Comparison of ENCODE assay signal across 9 cellular contexts in genomic region chr1:41268154-41268770, GRCh38. TPM values are rescaled to one million over a fixed set of nuclear protein-coding genes. Genes with fewer than 3 reads are reported as not detected.
DNase-seq lines count a peak whose midpoint lies in the region; ATAC-seq and TF ChIP-seq lines count a peak whose summit lies in the region.
"Had no signal": no experiment of that assay in that cellular context is flagged by ENCODE, and none has a peak within 500 bp of the region (broad histone marks: within the 10 kb centered on the region; RNA-seq: fewer than 3 reads in every experiment).

No MANE protein-coding gene starts in this region.

- H3K27ac ChIP-seq in RWPE2 (ENCODE audit: poor library complexity, severe bottlenecking): no peak overlapping the region

- H3K4me3 ChIP-seq in RWPE2 (ENCODE audit: severe bottlenecking) (no peak overlapping the region), fibroblast of villous mesenchyme (ENCODE audit: low read depth, low read length) (no peak overlapping the region)

- ATAC-seq in RWPE2 (ENCODE audit: low read depth): peak; percentile 76
- ATAC-seq in GM19455 (IDR thresholded peaks at IDR 0.05; ENCODE audit: unreplicated experiment): no peak

- intact Hi-C loops in activated T-helper 2 cell treated with anti-CD3 and anti-CD28 coated beads, Interferon-gamma antibody, Interleukin-2, Interleukin-4, amounts not matched to agents 10 μg/mL and 5 μg/mL and 100 μg/mL, durations not matched to agents 14 hours and 24 hours and 36 hours (cut with micrococcal nuclease): loop anchor here (1.0 kb wide), 2 partner anchors 149 to 164 kb away; no protein-coding TSS in a partner anchor

- H3K36me3 ChIP-seq in RWPE2 (ENCODE audit: low read depth): no peaks in the 10 kb centered on the region

- H3K27ac Mint-ChIP-seq in activated T-helper 2 cell treated with anti-CD3 and anti-CD28 coated beads, Interferon-gamma antibody, Interleukin-2, Interleukin-4, amounts not matched to agents 10 μg/mL and 5 μg/mL and 100 μg/mL, durations not matched to agents 14 hours and 24 hours and 36 hours: no peak overlapping the region
- H3K27ac Mint-ChIP-seq: activated naive CD8-positive, alpha-beta T cell had no signal

- no peak overlapping the region for H3K4me3 Mint-ChIP-seq in activated T-helper 2 cell treated with anti-CD3 and anti-CD28 coated beads, Interferon-gamma antibody, Interleukin-2, Interleukin-4, amounts not matched to agents 10 μg/mL and 5 μg/mL and 100 μg/mL, durations not matched to agents 14 hours and 24 hours and 36 hours (ENCODE audit: low read depth)
- H3K4me3 Mint-ChIP-seq: activated naive CD8-positive, alpha-beta T cell had no signal

- peaks cover 14% of the 10 kb centered on the region for H3K27me3 Mint-ChIP-seq in activated T-helper 2 cell treated with anti-CD3 and anti-CD28 coated beads, Interferon-gamma antibody, Interleukin-2, Interleukin-4, amounts not matched to agents 10 μg/mL and 5 μg/mL and 100 μg/mL, durations not matched to agents 14 hours and 24 hours and 36 hours (ENCODE audit: low read depth)
- H3K27me3 Mint-ChIP-seq: activated naive CD8-positive, alpha-beta T cell had no signal

- H3K9me3 Mint-ChIP-seq in activated T-helper 2 cell treated with anti-CD3 and anti-CD28 coated beads, Interferon-gamma antibody, Interleukin-2, Interleukin-4, amounts not matched to agents 10 μg/mL and 5 μg/mL and 100 μg/mL, durations not matched to agents 14 hours and 24 hours and 36 hours: no peaks in the 10 kb centered on the region

- H3K4me1 Mint-ChIP-seq in activated T-helper 2 cell treated with anti-CD3 and anti-CD28 coated beads, Interferon-gamma antibody, Interleukin-2, Interleukin-4, amounts not matched to agents 10 μg/mL and 5 μg/mL and 100 μg/mL, durations not matched to agents 14 hours and 24 hours and 36 hours (ENCODE audit: low read depth): no peaks in the 10 kb centered on the region

- TF ChIP-seq CTCF in LNCAP (IDR thresholded peaks at IDR 0.05) (peak; percentile 98), RWPE2 (IDR thresholded peaks at IDR 0.05; ENCODE audit: poor library complexity, severe bottlenecking) (peak; percentile 98), fibroblast of villous mesenchyme (IDR thresholded peaks at IDR 0.05; ENCODE audit: insufficient read depth, low read depth, low read length) (peak; percentile 90)

- H3K27me3 ChIP-seq in RWPE2 (ENCODE audit: insufficient read depth, poor library complexity, severe bottlenecking): no peaks in the 10 kb centered on the region

- no peaks in the 10 kb centered on the region for H3K36me3 Mint-ChIP-seq in activated T-helper 2 cell treated with anti-CD3 and anti-CD28 coated beads, Interferon-gamma antibody, Interleukin-2, Interleukin-4, amounts not matched to agents 10 μg/mL and 5 μg/mL and 100 μg/mL, durations not matched to agents 14 hours and 24 hours and 36 hours (ENCODE audit: low read depth)
- H3K36me3 Mint-ChIP-seq: activated naive CD8-positive, alpha-beta T cell had no signal

- H3K4me1 ChIP-seq in RWPE2 (ENCODE audit: insufficient read depth, poor library complexity, severe bottlenecking): no peaks in the 10 kb centered on the region

- no peaks in the 10 kb centered on the region for H3K9me3 ChIP-seq in RWPE2 (ENCODE audit: severe bottlenecking)

- peak; percentile 97 for DNase-seq in DMS153 treated with DMSO at 0.1 percent for 48 hours (lab: John Stamatoyannopoulos, UW; ENCODE audit: unreplicated experiment)
- no peak for DNase-seq in RWPE2 (ENCODE audit: low spot score)
- peak; percentile 32 for DNase-seq in activated T-helper 2 cell treated with anti-CD3 and anti-CD28 coated beads, Interferon-gamma antibody, Interleukin-2, Interleukin-4, amounts not matched to agents 10 μg/mL and 5 μg/mL and 100 μg/mL, durations not matched to agents 14 hours and 24 hours and 36 hours (ENCODE audit: low spot score)
- peak; percentile 71 for DNase-seq in fibroblast of villous mesenchyme (ENCODE audit: low read depth)
- peak; percentile 38 for DNase-seq in non-pigmented ciliary epithelial cell (ENCODE audit: low read depth)
- DNase-seq in stromal cell of bone marrow (ENCODE audit: low read depth): peak; percentile 51

RNA-seq across cellular contexts. Expression of gene SCMH1, which starts 26.2 kb away (rescaled TPM):
- total RNA-seq in activated T-helper 2 cell treated with anti-CD3 and anti-CD28 coated beads, Interferon-gamma antibody, Interleukin-2, Interleukin-4, amounts not matched to agents 10 μg/mL and 5 μg/mL and 100 μg/mL, durations not matched to agents 14 hours and 24 hours and 36 hours: 19.0 and 20.3 TPM in 2 replicates
- 19.4 and 26.1 TPM in 2 replicates for total RNA-seq in fibroblast of villous mesenchyme
